Comparison of ENCODE assay signal across 10 cellular contexts in the genomic region with DNA sequence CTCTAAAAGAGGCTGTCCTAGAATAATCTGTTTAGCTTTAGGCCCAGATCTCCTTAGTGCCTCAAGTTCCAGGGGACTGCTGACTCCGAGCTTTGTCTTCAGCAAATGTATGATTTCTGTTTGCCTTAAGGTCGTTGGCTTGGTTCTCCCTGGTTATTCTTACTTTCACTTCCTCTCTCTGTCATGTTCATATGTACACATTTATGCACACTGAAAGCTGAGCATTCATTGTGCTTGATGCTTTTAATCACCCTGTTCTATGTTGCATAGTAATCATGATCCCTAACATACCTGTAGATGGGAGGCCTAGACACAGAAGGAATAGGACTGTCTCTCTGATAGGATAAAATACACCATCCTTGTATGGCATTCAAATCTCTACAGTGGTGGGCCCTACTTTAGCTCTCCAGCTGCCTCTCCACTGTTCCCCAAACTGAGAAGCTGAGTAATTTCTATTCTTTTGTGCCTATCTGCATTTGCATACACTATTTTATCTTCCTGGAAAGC.
A peak's percentile ranks its signal among the peaks of the same experiment; 100 is the strongest.
DNase-seq lines count a peak whose midpoint lies in the region; ATAC-seq lines count a peak whose summit lies in the region.
"Had no signal": no experiment of that assay in that cellular context is flagged by ENCODE, and none has a peak within 500 bp of the region (broad histone marks: within the 10 kb centered on the region; RNA-seq: fewer than 3 reads in every experiment).

No MANE protein-coding gene starts in this region.

- no peaks in the 10 kb centered on the region for H3K27me3 Mint-ChIP-seq in activated naive CD8-positive, alpha-beta T cell treated with anti-CD3 and anti-CD28 coated beads, Interleukin-2, amount 50 U/mL, for 24 hours

- H3K9me3 Mint-ChIP-seq in activated naive CD8-positive, alpha-beta T cell treated with anti-CD3 and anti-CD28 coated beads, Interleukin-2, amount 50 U/mL, for 24 hours, result no peaks in the 10 kb centered on the region

- no peak overlapping the region for H3K4me3 Mint-ChIP-seq in activated naive CD8-positive, alpha-beta T cell treated with anti-CD3 and anti-CD28 coated beads, Interleukin-2, amount 50 U/mL, for 24 hours

- DNase-seq in Ammon's horn (ENCODE audit: low spot score) (peak; percentile 46), OCI-M2 (lab: John Stamatoyannopoulos, UW; ENCODE audit: unreplicated experiment) (no peak), anterior cingulate cortex (lab: John Stamatoyannopoulos, UW) (no peak), NCI-H2227 (lab: John Stamatoyannopoulos, UW; ENCODE audit: unreplicated experiment) (no peak)
- no peak for DNase-seq in activated naive CD8-positive, alpha-beta T cell treated with anti-CD3 and anti-CD28 coated beads, Interleukin-2, amount 50 U/mL, for 24 hours
- no peak for DNase-seq in effector CD4-positive, alpha-beta T cell
- DNase-seq: activated naive CD4-positive, alpha-beta T cell treated with anti-CD3 and anti-CD28 coated beads for 36 hours; KBM-7 had no signal

- no peak overlapping the region for H3K27ac Mint-ChIP-seq in activated naive CD8-positive, alpha-beta T cell treated with anti-CD3 and anti-CD28 coated beads, Interleukin-2, amount 50 U/mL, for 24 hours
- H3K27ac Mint-ChIP-seq: activated naive CD4-positive, alpha-beta T cell treated with anti-CD3 and anti-CD28 coated beads for 36 hours had no signal

- H3K36me3 Mint-ChIP-seq in activated naive CD8-positive, alpha-beta T cell treated with anti-CD3 and anti-CD28 coated beads, Interleukin-2, amount 50 U/mL, for 24 hours (ENCODE audit: low read depth), result peaks cover 3% of the 10 kb centered on the region

- H3K4me1 Mint-ChIP-seq in activated naive CD8-positive, alpha-beta T cell treated with anti-CD3 and anti-CD28 coated beads, Interleukin-2, amount 50 U/mL, for 24 hours, result peaks cover 48% of the 10 kb centered on the region

- peak; percentile 89 for ATAC-seq in GM19372 (IDR thresholded peaks at IDR 0.05; ENCODE audit: low read depth, unreplicated experiment)
- peak; percentile 69 for ATAC-seq in HG03139 (IDR thresholded peaks at IDR 0.05; ENCODE audit: unreplicated experiment)
- peak; percentile 29 for ATAC-seq in activated naive CD8-positive, alpha-beta T cell treated with anti-CD3 and anti-CD28 coated beads, Interleukin-2, amount 50 U/mL, for 24 hours

Comparison
In these comparisons a context has a peak if more than half of its experiments do, and no peak if none do; other contexts are left out.
1. ATAC-seq: peak in every context shown above with its lines; median percentile 89 in GM19372; 69 in HG03139; 29 in activated naive CD8-positive, alpha-beta T cell treated with anti-CD3 and anti-CD28 coated beads, Interleukin-2, amount 50 U/mL, for 24 hours.